In genomic region chr1:26268290-26269197, GRCh38 we compare ENCODE assay signal across 21 cellular contexts. TPM values are rescaled to one million over a fixed set of nuclear protein-coding genes. Genes with fewer than 3 reads are reported as not detected.
DNase-seq lines count a peak whose midpoint lies in the region; ATAC-seq and TF ChIP-seq lines count a peak whose summit lies in the region.
"Had no signal": no experiment of that assay in that cellular context is flagged by ENCODE, and none has a peak within 500 bp of the region (broad histone marks: within the 10 kb centered on the region; RNA-seq: fewer than 3 reads in every experiment).

No MANE protein-coding gene starts in this region.

- H3K79me2 ChIP-seq in hepatocyte: no peaks in the 10 kb centered on the region

- no peaks in the 10 kb centered on the region for H3K27me3 ChIP-seq in CD4-positive, CD25-positive, alpha-beta regulatory T cell (ENCODE audit: control insufficient read depth, insufficient read depth, low read length)
- H3K27me3 ChIP-seq in hepatocyte: no peaks in the 10 kb centered on the region
- H3K27me3 ChIP-seq in colonic mucosa: no peaks in the 10 kb centered on the region
- H3K27me3 ChIP-seq: BLaER1 had no signal

- H3K4me3 Mint-ChIP-seq in CD4-positive, CD25-positive, alpha-beta regulatory T cell: no peak overlapping the region
- no peak overlapping the region for H3K4me3 Mint-ChIP-seq in stimulated activated naive B cell treated with anti-CD40 and anti-IgM and Interleukin-4, amounts not matched to agents 10 μg/mL and 1 μg/mL and 100 μg/mL, for 72 hours
- H3K4me3 Mint-ChIP-seq: CD4-positive, alpha-beta T cell had no signal

- H3K27ac Mint-ChIP-seq in CD4-positive, CD25-positive, alpha-beta regulatory T cell: peak overlapping the region in 2 of 3 donors; percentile 15 to 34
- H3K27ac Mint-ChIP-seq in stimulated activated naive B cell treated with anti-CD40 and anti-IgM and Interleukin-4, amounts not matched to agents 10 μg/mL and 1 μg/mL and 100 μg/mL, for 72 hours: peak overlapping the region; percentile 20
- H3K27ac Mint-ChIP-seq: CD4-positive, alpha-beta T cell had no signal

- no peak overlapping the region for H3K4me2 ChIP-seq in hepatocyte
- H3K4me2 ChIP-seq: BLaER1 had no signal

- peaks cover 0 to 15% (median 3%) of the 10 kb centered on the region in 7 donors for H3K9me3 Mint-ChIP-seq in CD4-positive, CD25-positive, alpha-beta regulatory T cell
- peaks cover 7 to 11% of the 10 kb centered on the region in 2 donors for H3K9me3 Mint-ChIP-seq in stimulated activated naive B cell treated with anti-CD40 and anti-IgM and Interleukin-4, amounts not matched to agents 10 μg/mL and 1 μg/mL and 100 μg/mL, for 72 hours
- H3K9me3 Mint-ChIP-seq: CD4-positive, alpha-beta T cell had no signal

- peaks cover 9 to 15% of the 10 kb centered on the region in 2 experiments for H3K9me3 ChIP-seq in CD4-positive, CD25-positive, alpha-beta regulatory T cell (ENCODE audit: control insufficient read depth in 2 of 2, low read length in 2 of 2)
- no peaks in the 10 kb centered on the region for H3K9me3 ChIP-seq in hepatocyte (ENCODE audit: low read depth)
- no peaks in the 10 kb centered on the region for H3K9me3 ChIP-seq in colonic mucosa

- POLR2A ChIA-PET in RWPE1 (lab: Yijun Ruan, JAX; ENCODE audit: low non-redundant PET): no interaction called here

- DNase-seq in CD4-positive, CD25-positive, alpha-beta regulatory T cell: no peak
- DNase-seq in RWPE1 (ENCODE audit: low spot score): no peak
- no peak for DNase-seq in hepatocyte (ENCODE audit: low spot score)
- DNase-seq in stimulated activated naive B cell treated with anti-CD40 and anti-IgM and Interleukin-4, amounts not matched to agents 10 μg/mL and 1 μg/mL and 100 μg/mL, for 72 hours: no peak
- no peak for DNase-seq in NCI-H446 treated with DMSO at 0.1 percent for 48 hours (lab: John Stamatoyannopoulos, UW)
- no peak for DNase-seq in colonic mucosa
- DNase-seq: CD4-positive, alpha-beta T cell; Kasumi-1; MV-4-11; NCI-H1105; NCI-H1436 treated with DMSO at 0.1 percent for 48 hours; NCI-H1930; NCI-H2107; NCI-H524 treated with DMSO at 0.1 percent for 48 hours; NCI-H774 had no signal

- H3K27me3 Mint-ChIP-seq in CD4-positive, CD25-positive, alpha-beta regulatory T cell: no peaks in the 10 kb centered on the region
- no peaks in the 10 kb centered on the region for H3K27me3 Mint-ChIP-seq in stimulated activated naive B cell treated with anti-CD40 and anti-IgM and Interleukin-4, amounts not matched to agents 10 μg/mL and 1 μg/mL and 100 μg/mL, for 72 hours
- H3K27me3 Mint-ChIP-seq: CD4-positive, alpha-beta T cell had no signal

- intact Hi-C loops in colonic mucosa (cut with DNase I): no loop called here

- CTCF ChIA-PET in RWPE1 (lab: Yijun Ruan, JAX): interaction anchor here (0.7 kb wide), 2 partner anchors 10 to 202 kb away, joined by 3 to 6 read pairs; no protein-coding TSS in a partner anchor

- no peak overlapping the region for H2AFZ ChIP-seq in hepatocyte

- WGBS in hepatocyte (ENCODE audit: low lambda C conversion rate, missing lambda C conversion rate): 76% methylated on average over 9 of the region's 9 CpGs

- no peaks in the 10 kb centered on the region for H3K9me2 ChIP-seq in hepatocyte (replicated peaks; ENCODE audit: insufficient read depth)

- TF ChIP-seq CTCF in RWPE1 (conservative IDR thresholded peaks at IDR 0.05; ENCODE audit: low read depth): no peak
- TF ChIP-seq CTCF in hepatocyte (IDR thresholded peaks at IDR 0.05; ENCODE audit: poor library complexity): no peak
- no peak for TF ChIP-seq CTCF in colonic mucosa (IDR thresholded peaks at IDR 0.05)

- peaks cover 0 to 6% (median 3%) of the 10 kb centered on the region in 4 donors for H3K4me1 Mint-ChIP-seq in CD4-positive, CD25-positive, alpha-beta regulatory T cell
- H3K4me1 Mint-ChIP-seq in stimulated activated naive B cell treated with anti-CD40 and anti-IgM and Interleukin-4, amounts not matched to agents 10 μg/mL and 1 μg/mL and 100 μg/mL, for 72 hours: peaks cover 6 to 9% of the 10 kb centered on the region in 2 donors

- H3K36me3 ChIP-seq in CD4-positive, CD25-positive, alpha-beta regulatory T cell (ENCODE audit: control insufficient read depth, insufficient read depth, low read length): peaks cover 53% of the 10 kb centered on the region
- no peaks in the 10 kb centered on the region for H3K36me3 ChIP-seq in hepatocyte (replicated peaks; ENCODE audit: insufficient read depth, low read depth)
- no peaks in the 10 kb centered on the region for H3K36me3 ChIP-seq in colonic mucosa

- no peak overlapping the region for H3K27ac ChIP-seq in CD4-positive, CD25-positive, alpha-beta regulatory T cell (ENCODE audit: insufficient read depth, low read length, poor library complexity, severe bottlenecking)
- H3K27ac ChIP-seq in RWPE1: peak overlapping the region; percentile 25
- peak overlapping the region; percentile 92 for H3K27ac ChIP-seq in hepatocyte
- no peak overlapping the region for H3K27ac ChIP-seq in colonic mucosa
- H3K27ac ChIP-seq: BLaER1 had no signal

- H4K20me1 ChIP-seq in hepatocyte (ENCODE audit: insufficient read depth, poor library complexity, severe bottlenecking): no peaks in the 10 kb centered on the region
- H4K20me1 ChIP-seq: BLaER1 had no signal

- H3K4me3 ChIP-seq in CD4-positive, CD25-positive, alpha-beta regulatory T cell (ENCODE audit: low read depth, low read length): no peak overlapping the region
- no peak overlapping the region for H3K4me3 ChIP-seq in hepatocyte
- H3K4me3 ChIP-seq in colonic mucosa: no peak overlapping the region
- H3K4me3 ChIP-seq: BLaER1 had no signal

- H3K36me3 Mint-ChIP-seq in CD4-positive, CD25-positive, alpha-beta regulatory T cell: peaks cover 67% of the 10 kb centered on the region
- peaks cover 51 to 71% of the 10 kb centered on the region in 2 donors for H3K36me3 Mint-ChIP-seq in stimulated activated naive B cell treated with anti-CD40 and anti-IgM and Interleukin-4, amounts not matched to agents 10 μg/mL and 1 μg/mL and 100 μg/mL, for 72 hours

- no peaks in the 10 kb centered on the region for H3K4me1 ChIP-seq in CD4-positive, CD25-positive, alpha-beta regulatory T cell (ENCODE audit: control insufficient read depth, insufficient read depth, low read length, poor library complexity, severe bottlenecking)
- peaks cover 5% of the 10 kb centered on the region for H3K4me1 ChIP-seq in hepatocyte (ENCODE audit: insufficient read depth)
- H3K4me1 ChIP-seq in colonic mucosa: no peaks in the 10 kb centered on the region
- H3K4me1 ChIP-seq: BLaER1 had no signal

- no peak for ATAC-seq in CD4-positive, CD25-positive, alpha-beta regulatory T cell (ENCODE audit: low read depth in 2 of 2)
- ATAC-seq in stimulated activated naive B cell treated with anti-CD40 and anti-IgM and Interleukin-4, amounts not matched to agents 10 μg/mL and 1 μg/mL and 100 μg/mL, for 72 hours (replicated peaks): no peak
- ATAC-seq in HG03175 (IDR thresholded peaks at IDR 0.05; ENCODE audit: unreplicated experiment): no peak
- ATAC-seq: HepG2 had no signal

- H3K9ac ChIP-seq in colonic mucosa (ENCODE audit: low read depth in 2 of 2, low read length in 2 of 2): no peak overlapping the region
- H3K9ac ChIP-seq: BLaER1 had no signal

RNA-seq across cellular contexts. Expression of gene SH3BGRL3, which starts 11.3 kb away (rescaled TPM):
- 404 TPM for total RNA-seq in CD4-positive, CD25-positive, alpha-beta regulatory T cell
- polyA plus RNA-seq in CD4-positive, CD25-positive, alpha-beta regulatory T cell: 1,000 to 10,000 TPM; 1,085 to 1,853 (median 1,299) TPM
- 35.9 and 36.6 TPM in 2 replicates for total RNA-seq in hepatocyte
- polyA plus RNA-seq in hepatocyte: 411 and 420 TPM in 2 replicates
- 100 to 1,000 TPM; 361 to 478 TPM for total RNA-seq in colonic mucosa

RNA-seq across cellular contexts. Expression of gene CEP85, which starts 34.5 kb away (rescaled TPM):
- 18.0 TPM for total RNA-seq in CD4-positive, CD25-positive, alpha-beta regulatory T cell
- polyA plus RNA-seq in CD4-positive, CD25-positive, alpha-beta regulatory T cell: 1 to 10 TPM; 6.5 to 9.8 (median 7.7) TPM
- total RNA-seq in hepatocyte (11.4 and 14.6 TPM in 2 replicates), colonic mucosa (10 to 100 TPM; 10.7 to 18.8 TPM)
- 12.4 and 15.3 TPM in 2 replicates for polyA plus RNA-seq in hepatocyte

RNA-seq across cellular contexts. Expression of gene UBXN11, which starts 37.9 kb away (rescaled TPM):
- 30.8 TPM for total RNA-seq in CD4-positive, CD25-positive, alpha-beta regulatory T cell
- polyA plus RNA-seq in CD4-positive, CD25-positive, alpha-beta regulatory T cell: 10 to 100 TPM in 3 of 4 donors, 1 to 10 TPM in 1; 8.1 to 15.2 (median 11.0) TPM
- 3.1 and 6.9 TPM in 2 replicates for total RNA-seq in hepatocyte
- 17.1 and 34.0 TPM in 2 replicates for polyA plus RNA-seq in hepatocyte
- 10 to 100 TPM in 1 of 2 donors, 1 to 10 TPM in 1; 8.7 to 25.7 TPM for total RNA-seq in colonic mucosa

RNA-seq across cellular contexts. Expression of gene CD52, which starts 49.2 kb away (rescaled TPM):
- total RNA-seq in CD4-positive, CD25-positive, alpha-beta regulatory T cell: 1,528 TPM
- over 10,000 TPM in 2 of 4 donors, 1,000 to 10,000 TPM in 2; 9,467 to 12,173 (median 10,919) TPM for polyA plus RNA-seq in CD4-positive, CD25-positive, alpha-beta regulatory T cell
- total RNA-seq in hepatocyte: 1.2 and 8.1 TPM in 2 replicates
- polyA plus RNA-seq in hepatocyte: 3.9 and 12.9 TPM in 2 replicates
- total RNA-seq in colonic mucosa: 10 to 100 TPM in 1 of 2 donors, 1 to 10 TPM in 1; 9.4 to 13.1 TPM
- total RNA-seq: HepG2, HT1080, M059J had no signal
- polyA plus RNA-seq: AG04450 had no signal

Comparison
In these comparisons a context has a peak if more than half of its experiments do, and no peak if none do; other contexts are left out.
1. H3K27ac ChIP-seq: peak in RWPE1 (single experiment) and hepatocyte (single experiment); none in CD4-positive, CD25-positive, alpha-beta regulatory T cell (single experiment) and colonic mucosa (single experiment).